1 cellular context compared by ENCODE assay signal in genomic region chr22:45155050-45155840, GRCh38.
TF ChIP-seq lines count a peak whose summit lies in the region.

No MANE protein-coding gene starts in this region.

TF ChIP-seq in HepG2, 621 proteins besides CTCF, POLR2A, EP300 and RAD21 (continued from another document):
- no peak for TF ChIP-seq ZSCAN5A (CRISPR knock-in tag; IDR thresholded peaks at IDR 0.05; ENCODE audit: borderline replicate concordance)
- no peak for TF ChIP-seq ZHX1 (CRISPR knock-in tag; IDR thresholded peaks at IDR 0.05; ENCODE audit: low read depth)
- TF ChIP-seq ZMYM4 (CRISPR knock-in tag; IDR thresholded peaks at IDR 0.05), result no peak
- no peak for TF ChIP-seq THAP9 (CRISPR knock-in tag; IDR thresholded peaks at IDR 0.05; ENCODE audit: borderline replicate concordance)
- TF ChIP-seq ZKSCAN1 (IDR thresholded peaks at IDR 0.05; ENCODE audit: low read length), result no peak
- no peak for TF ChIP-seq ZNF331 (CRISPR knock-in tag; IDR thresholded peaks at IDR 0.05)
- no peak for TF ChIP-seq KMT2B (CRISPR knock-in tag; IDR thresholded peaks at IDR 0.05)
- TF ChIP-seq ZNF615 (CRISPR knock-in tag; IDR thresholded peaks at IDR 0.05; ENCODE audit: borderline replicate concordance), result no peak
- TF ChIP-seq ZNF441 (CRISPR knock-in tag; IDR thresholded peaks at IDR 0.05; ENCODE audit: borderline replicate concordance), result no peak
- TF ChIP-seq MYPOP (CRISPR knock-in tag; IDR thresholded peaks at IDR 0.05), result no peak
- no peak for TF ChIP-seq ZNF329 (CRISPR knock-in tag; IDR thresholded peaks at IDR 0.05; ENCODE audit: low read depth)
- no peak for TF ChIP-seq PHB2 (IDR thresholded peaks at IDR 0.05; ENCODE audit: partially characterized antibody)
- TF ChIP-seq THAP11 (CRISPR knock-in tag; IDR thresholded peaks at IDR 0.05), result no peak
- TF ChIP-seq MIER3 (CRISPR knock-in tag; IDR thresholded peaks at IDR 0.05; ENCODE audit: borderline replicate concordance), result no peak
- no peak for TF ChIP-seq ATF4 (CRISPR knock-in tag; IDR thresholded peaks at IDR 0.05)
- TF ChIP-seq ZSCAN31 (CRISPR knock-in tag; IDR thresholded peaks at IDR 0.05; ENCODE audit: low read depth), result no peak
